In genomic region chr3:62892045-62892444, GRCh38 we compare ENCODE assay signal across 7 cellular contexts. TPM values are rescaled to one million over a fixed set of nuclear protein-coding genes. Genes with fewer than 3 reads are reported as not detected.
"Had no signal": no experiment of that assay in that cellular context is flagged by ENCODE, and none has a peak within 500 bp of the region (broad histone marks: within the 10 kb centered on the region; RNA-seq: fewer than 3 reads in every experiment).

No MANE protein-coding gene starts in this region.

- ATAC-seq: K562 had no signal

- H3K27ac ChIP-seq: HL-60 had no signal

- H3K4me3 ChIP-seq: K562 had no signal

- FAIRE-seq: HTR-8/SVneo, K562 had no signal

- DNase-seq: IMR-90, KBM-7, KG1 had no signal

RNA-seq across cellular contexts. Expression of gene CADPS, which starts 16.8 kb away (rescaled TPM):
- total RNA-seq: IMR-90, K562 had no signal
- polyA plus RNA-seq: IgD-negative memory B cell, IMR-90, K562 had no signal
